ENCODE assay signal across 22 cellular contexts in genomic region chr18:76167440-76167839, GRCh38.
"Had no signal": no experiment of that assay in that cellular context is flagged by ENCODE, and none has a peak within 500 bp of the region (broad histone marks: within the 10 kb centered on the region; RNA-seq: fewer than 3 reads in every experiment).

No MANE protein-coding gene starts in this region.

- H3K27me3 Mint-ChIP-seq: activated CD8-positive, alpha-beta memory T cell treated with anti-CD3 and anti-CD28 coated beads, Interleukin-2, amount 10 ng/mL, durations not matched to agents 7 days and 5 days; activated naive CD8-positive, alpha-beta T cell treated with anti-CD3 and anti-CD28 coated beads for 36 hours; stimulated activated naive B cell treated with anti-CD40 and anti-IgM and Interleukin-4, amounts not matched to agents 10 μg/mL and 1 μg/mL and 100 μg/mL, for 72 hours had no signal

- H3K4me3 Mint-ChIP-seq: activated CD4-positive, alpha-beta memory T cell treated with anti-CD3 and anti-CD28 coated beads for 36 hours; activated CD8-positive, alpha-beta memory T cell treated with anti-CD3 and anti-CD28 coated beads, Interleukin-2, amount 10 ng/mL, durations not matched to agents 7 days and 5 days; activated naive CD8-positive, alpha-beta T cell treated with anti-CD3 and anti-CD28 coated beads for 36 hours; activated T-helper 17 cell treated with anti-CD3 and anti-CD28 coated beads, Interleukin-2, amount 50 U/mL, for 72 hours; naive B cell; stimulated activated naive B cell treated with anti-CD40 and anti-IgM and Interleukin-4, amounts not matched to agents 10 μg/mL and 1 μg/mL and 100 μg/mL, for 72 hours had no signal

- H3K4me1 Mint-ChIP-seq: activated CD8-positive, alpha-beta memory T cell treated with anti-CD3 and anti-CD28 coated beads, Interleukin-2, amount 10 ng/mL, durations not matched to agents 7 days and 5 days; activated naive CD8-positive, alpha-beta T cell treated with anti-CD3 and anti-CD28 coated beads for 36 hours; activated T-helper 17 cell treated with anti-CD3 and anti-CD28 coated beads, Interleukin-2, amount 50 U/mL, for 72 hours; naive B cell; stimulated activated naive B cell treated with anti-CD40 and anti-IgM and Interleukin-4, amounts not matched to agents 10 μg/mL and 1 μg/mL and 100 μg/mL, for 72 hours had no signal

- H3K27ac Mint-ChIP-seq: activated CD4-positive, alpha-beta memory T cell treated with anti-CD3 and anti-CD28 coated beads for 36 hours; activated CD8-positive, alpha-beta memory T cell treated with anti-CD3 and anti-CD28 coated beads, Interleukin-2, amount 10 ng/mL, durations not matched to agents 7 days and 5 days; activated naive CD8-positive, alpha-beta T cell treated with anti-CD3 and anti-CD28 coated beads for 36 hours; activated T-helper 17 cell treated with anti-CD3 and anti-CD28 coated beads, Interleukin-2, amount 50 U/mL, for 72 hours; naive B cell; stimulated activated naive B cell treated with anti-CD40 and anti-IgM and Interleukin-4, amounts not matched to agents 10 μg/mL and 1 μg/mL and 100 μg/mL, for 72 hours had no signal

- H3K9me3 Mint-ChIP-seq: activated CD4-positive, alpha-beta memory T cell treated with anti-CD3 and anti-CD28 coated beads for 36 hours; activated naive CD8-positive, alpha-beta T cell treated with anti-CD3 and anti-CD28 coated beads for 36 hours; stimulated activated naive B cell treated with anti-CD40 and anti-IgM and Interleukin-4, amounts not matched to agents 10 μg/mL and 1 μg/mL and 100 μg/mL, for 72 hours had no signal

- ATAC-seq: activated CD8-positive, alpha-beta memory T cell treated with anti-CD3 and anti-CD28 coated beads, Interleukin-2, amount 10 ng/mL, durations not matched to agents 7 days and 5 days; activated T-helper 17 cell treated with anti-CD3 and anti-CD28 coated beads, Interleukin-2, amount 50 U/mL, for 72 hours; foreskin keratinocyte; left lobe of liver; mucosa of descending colon; pancreas; sciatic nerve; stimulated activated naive B cell treated with anti-CD40 and anti-IgM and Interleukin-4, amounts not matched to agents 10 μg/mL and 1 μg/mL and 100 μg/mL, for 72 hours had no signal

- H3K9me3 ChIP-seq: mucosa of descending colon, pancreas, spleen, thoracic aorta had no signal

- H3K4me1 ChIP-seq: foreskin keratinocyte, pancreas, spleen had no signal

- H3K36me3 Mint-ChIP-seq: activated CD4-positive, alpha-beta memory T cell treated with anti-CD3 and anti-CD28 coated beads for 36 hours; activated CD8-positive, alpha-beta memory T cell treated with anti-CD3 and anti-CD28 coated beads, Interleukin-2, amount 10 ng/mL, durations not matched to agents 7 days and 5 days; activated naive CD8-positive, alpha-beta T cell treated with anti-CD3 and anti-CD28 coated beads for 36 hours; naive B cell; stimulated activated naive B cell treated with anti-CD40 and anti-IgM and Interleukin-4, amounts not matched to agents 10 μg/mL and 1 μg/mL and 100 μg/mL, for 72 hours had no signal

- H3K36me3 ChIP-seq: pancreas, spleen, thoracic aorta, WERI-Rb-1 had no signal

- H3K4me3 ChIP-seq: mucosa of descending colon, pancreas, spleen, thoracic aorta had no signal

- H3K27me3 ChIP-seq: foreskin keratinocyte, pancreas, spleen had no signal

- H3K27ac ChIP-seq: foreskin keratinocyte, pancreas, spleen, thoracic aorta, WERI-Rb-1 had no signal

- DNase-seq: activated CD4-positive, alpha-beta memory T cell treated with anti-CD3 and anti-CD28 coated beads for 36 hours; activated CD8-positive, alpha-beta memory T cell treated with anti-CD3 and anti-CD28 coated beads, Interleukin-2, amount 10 ng/mL, durations not matched to agents 7 days and 5 days; activated naive CD4-positive, alpha-beta T cell; activated naive CD8-positive, alpha-beta T cell treated with anti-CD3 and anti-CD28 coated beads for 36 hours; amniotic stem cell; dermis blood vessel endothelial cell; effector memory CD4-positive, alpha-beta T cell; foreskin keratinocyte; hippocampal formation; islet precursor cell; mucosa of descending colon; naive B cell; pancreas; spleen; stimulated activated CD4-positive, alpha-beta T cell treated with anti-CD3 and anti-CD28 coated beads, Interleukin-4, amount 100 ng/mL, for 4 hours; stimulated activated naive B cell treated with anti-CD40 and anti-IgM and Interleukin-4, amounts not matched to agents 10 μg/mL and 1 μg/mL and 100 μg/mL, for 72 hours; SW 1271; WERI-Rb-1 had no signal
